In genomic region chr6:18835976-18836375, GRCh38 we compare ENCODE assay signal across 31 cellular contexts.
"Had no signal": no experiment of that assay in that cellular context is flagged by ENCODE, and none has a peak within 500 bp of the region (broad histone marks: within the 10 kb centered on the region; RNA-seq: fewer than 3 reads in every experiment).

No MANE protein-coding gene starts in this region.

- H3K4me2 ChIP-seq: PC-9 had no signal

- H3K27ac ChIP-seq: PC-9, RWPE1 had no signal

- H3K27ac Mint-ChIP-seq: activated CD4-positive, alpha-beta memory T cell treated with anti-CD3 and anti-CD28 coated beads for 36 hours; activated CD4-positive, alpha-beta T cell treated with anti-CD3 and anti-CD28 coated beads for 36 hours; activated naive CD4-positive, alpha-beta T cell treated with anti-CD3 and anti-CD28 coated beads, Interleukin-2, amount 10 ng/mL, durations not matched to agents 7 days and 5 days; activated naive CD8-positive, alpha-beta T cell; activated naive CD8-positive, alpha-beta T cell treated with anti-CD3 and anti-CD28 coated beads, Interleukin-2, amount 50 U/mL, for 24 hours; activated T-helper 1 cell treated with anti-CD3 and anti-CD28 coated beads, Interleukin-12 subunit alpha, Interleukin-12 subunit beta, Interleukin-2, Interleukin-4 antibody, amounts not matched to agents 30 ng/mL and 10 ng/mL and 1 ng/mL, durations not matched to agents 14 hours and 24 hours and 36 hours; brain had no signal

- H3K4me3 Mint-ChIP-seq: activated CD4-positive, alpha-beta memory T cell treated with anti-CD3 and anti-CD28 coated beads for 36 hours; activated CD4-positive, alpha-beta T cell treated with anti-CD3 and anti-CD28 coated beads for 36 hours; activated naive CD4-positive, alpha-beta T cell treated with anti-CD3 and anti-CD28 coated beads, Interleukin-2, amount 10 ng/mL, durations not matched to agents 7 days and 5 days; activated naive CD8-positive, alpha-beta T cell; activated naive CD8-positive, alpha-beta T cell treated with anti-CD3 and anti-CD28 coated beads, Interleukin-2, amount 50 U/mL, for 24 hours; activated T-cell treated with anti-CD3 and anti-CD28 coated beads, Interleukin-2, amount 50 U/mL, for 4 hours; activated T-helper 1 cell treated with anti-CD3 and anti-CD28 coated beads, Interleukin-12 subunit alpha, Interleukin-12 subunit beta, Interleukin-2, Interleukin-4 antibody, amounts not matched to agents 30 ng/mL and 10 ng/mL and 1 ng/mL, durations not matched to agents 14 hours and 24 hours and 36 hours; brain had no signal

- H3K36me3 Mint-ChIP-seq: activated CD4-positive, alpha-beta memory T cell treated with anti-CD3 and anti-CD28 coated beads for 36 hours; activated naive CD4-positive, alpha-beta T cell treated with anti-CD3 and anti-CD28 coated beads, Interleukin-2, amount 10 ng/mL, durations not matched to agents 7 days and 5 days; activated naive CD8-positive, alpha-beta T cell; brain had no signal

- DNase-seq: activated CD4-positive, alpha-beta memory T cell treated with anti-CD3 and anti-CD28 coated beads for 36 hours; activated CD4-positive, alpha-beta T cell treated with anti-CD3 and anti-CD28 coated beads for 36 hours; activated CD4-positive, alpha-beta T cell treated with anti-CD3 and anti-CD28 coated beads, Interleukin-2, amount 50 U/mL, for 1 hour; activated CD8-positive, alpha-beta memory T cell treated with anti-CD3 and anti-CD28 coated beads, Interleukin-2, amount 50 U/mL, for 4 hours; activated naive CD4-positive, alpha-beta T cell treated with anti-CD3 and anti-CD28 coated beads, Interleukin-2, amount 10 ng/mL, durations not matched to agents 7 days and 5 days; activated naive CD8-positive, alpha-beta T cell treated with anti-CD3 and anti-CD28 coated beads, Interleukin-2, amount 50 U/mL, for 24 hours; activated T-cell treated with anti-CD3 and anti-CD28 coated beads for 4 hours; activated T-cell treated with anti-CD3 and anti-CD28 coated beads, Interleukin-2, amount 50 U/mL, for 4 hours; anterior cingulate cortex; caudate nucleus; cerebellar nuclear complex; KBM-7; NCI-H1105; NCI-H1417 treated with DMSO at 0.1 percent for 48 hours; NCI-H187 treated with DMSO at 0.1 percent for 48 hours; NCI-H2081; NCI-H2171 treated with DMSO at 0.1 percent for 48 hours; NCI-H2227 treated with DMSO at 0.1 percent for 48 hours; NCI-H524 treated with DMSO at 0.1 percent for 48 hours; NCI-H748 treated with DMSO at 0.1 percent for 48 hours; NK-92 treated with Interleukin-12 subunit alpha and Interleukin-12 subunit beta, amount 100 ng/mL, for 24 hours; PC-9; SIG-M5; SW 1271; T-helper 1 cell; T-helper 2 cell; T1000 had no signal

- H3K27me3 Mint-ChIP-seq: activated CD4-positive, alpha-beta memory T cell treated with anti-CD3 and anti-CD28 coated beads for 36 hours; activated CD4-positive, alpha-beta T cell treated with anti-CD3 and anti-CD28 coated beads for 36 hours; activated naive CD4-positive, alpha-beta T cell treated with anti-CD3 and anti-CD28 coated beads, Interleukin-2, amount 10 ng/mL, durations not matched to agents 7 days and 5 days; activated naive CD8-positive, alpha-beta T cell; activated naive CD8-positive, alpha-beta T cell treated with anti-CD3 and anti-CD28 coated beads, Interleukin-2, amount 50 U/mL, for 24 hours had no signal

- H3K4me3 ChIP-seq: PC-9 had no signal

- H3K4me1 Mint-ChIP-seq: activated CD4-positive, alpha-beta T cell treated with anti-CD3 and anti-CD28 coated beads for 36 hours; activated naive CD4-positive, alpha-beta T cell treated with anti-CD3 and anti-CD28 coated beads, Interleukin-2, amount 10 ng/mL, durations not matched to agents 7 days and 5 days; activated naive CD8-positive, alpha-beta T cell treated with anti-CD3 and anti-CD28 coated beads, Interleukin-2, amount 50 U/mL, for 24 hours had no signal
